Comparison of ENCODE assay signal across 8 cellular contexts in the genomic region with DNA sequence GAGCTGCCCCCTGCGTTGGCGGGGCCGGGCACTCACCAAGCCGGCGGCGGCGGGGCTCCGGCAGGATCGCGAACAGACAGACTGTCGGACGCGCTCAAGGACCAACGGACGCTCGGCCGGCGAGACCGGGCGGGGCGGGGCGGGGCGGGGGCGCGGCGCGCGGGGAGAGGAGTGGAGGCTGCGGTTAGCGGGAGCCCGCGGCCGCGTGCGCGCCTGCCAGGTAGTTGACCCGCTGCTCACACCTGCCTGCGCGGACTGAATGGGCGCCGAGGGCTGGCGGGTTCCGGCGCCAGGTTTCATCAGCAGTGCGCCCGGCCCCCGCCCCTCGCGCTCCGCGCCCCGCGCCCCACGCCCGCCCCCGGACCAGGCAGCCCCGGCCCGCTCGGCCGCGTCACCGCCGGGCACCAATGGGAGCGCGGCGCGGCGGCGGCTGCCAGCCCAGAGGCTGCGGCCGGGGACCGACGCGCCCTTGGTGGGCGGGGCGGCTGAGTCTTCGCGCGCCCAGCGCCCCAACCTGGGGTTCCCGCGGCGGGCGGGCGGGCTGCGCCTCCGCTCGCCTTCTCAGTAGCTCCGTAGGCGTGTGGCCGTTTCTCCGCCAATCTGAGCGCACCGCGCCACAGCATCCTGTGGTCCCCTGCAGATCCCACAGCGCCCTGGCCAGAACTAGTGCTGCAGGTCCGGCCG. TPM values are rescaled to one million over a fixed set of nuclear protein-coding genes. Genes with fewer than 3 reads are reported as not detected.
A peak's percentile ranks its signal among the peaks of the same experiment; 100 is the strongest.
DNase-seq lines count a peak whose midpoint lies in the region; ATAC-seq and TF ChIP-seq lines count a peak whose summit lies in the region.

A gene (minus strand): TSS at position 309 of the 684 bp plus-strand sequence. CDS start 59,500 bp downstream, outside the sequence.

- TF ChIP-seq CTCF in GM13976 (IDR thresholded peaks at IDR 0.05; ENCODE audit: borderline replicate concordance, control extremely low read depth, extremely low read depth, insufficient read depth, missing control alignments) (no peak), prostate gland (IDR thresholded peaks at IDR 0.05) (peak in 2 of 4 experiments; percentile 15 to 21)

- H3K36me3 Mint-ChIP-seq in T-helper 1 cell treated with Interleukin-12 subunit alpha and Interleukin-12 subunit beta and Interleukin-4 antibody, amounts not matched to agents 30 μg/mL and 1 μg/mL, for 36 hours (ENCODE audit: low read depth): peaks cover 4% of the 10 kb centered on the region

- H3K27me3 ChIP-seq in prostate gland (replicated peaks; ENCODE audit: insufficient read depth): no peaks in the 10 kb centered on the region

- peaks cover 9% of the 10 kb centered on the region for H3K27me3 Mint-ChIP-seq in T-helper 1 cell treated with Interleukin-12 subunit alpha and Interleukin-12 subunit beta and Interleukin-4 antibody, amounts not matched to agents 30 μg/mL and 1 μg/mL, for 36 hours (ENCODE audit: low read depth)

- TF ChIP-seq POLR2A in prostate gland (IDR thresholded peaks at IDR 0.05): peak; percentile 66

- peak within 1 kb of the TSS; percentile 90 for H3K4me3 Mint-ChIP-seq in T-helper 1 cell treated with Interleukin-12 subunit alpha and Interleukin-12 subunit beta and Interleukin-4 antibody, amounts not matched to agents 30 μg/mL and 1 μg/mL, for 36 hours

- in situ Hi-C loops in GM13976 (cut with MboI; ENCODE audit: low sequenced_read_pairs, unreplicated experiment): no loop called here

- peak within 1 kb of the TSS; percentile 65 to 82 for H3K27ac ChIP-seq in prostate gland
- peak within 1 kb of the TSS; percentile 76 for H3K27ac ChIP-seq in urinary bladder (ENCODE audit: low read depth)

- H3K9me3 Mint-ChIP-seq in T-helper 1 cell treated with Interleukin-12 subunit alpha and Interleukin-12 subunit beta and Interleukin-4 antibody, amounts not matched to agents 30 μg/mL and 1 μg/mL, for 36 hours: no peaks in the 10 kb centered on the region

- peak within 1 kb of the TSS; percentile 64 to 85 for H3K4me3 ChIP-seq in prostate gland
- H3K4me3 ChIP-seq in urinary bladder (ENCODE audit: low read depth, low read length): peak within 1 kb of the TSS; percentile 83

- peak; percentile 91 for ATAC-seq in HG02759 (IDR thresholded peaks at IDR 0.05; ENCODE audit: unreplicated experiment)
- ATAC-seq in left ventricle myocardium superior: peak; percentile 95

- H3K36me3 ChIP-seq in prostate gland (no peaks in the 10 kb centered on the region), urinary bladder (ENCODE audit: insufficient read depth) (no peaks in the 10 kb centered on the region)

- DNase-seq in GM13976 (ENCODE audit: low spot score): peak; percentile 96
- peak; percentile 90 for DNase-seq in NCI-H128 (lab: John Stamatoyannopoulos, UW; ENCODE audit: unreplicated experiment)
- peak; percentile 64 for DNase-seq in amniotic epithelial cell (ENCODE audit: low read depth)
- DNase-seq in left ventricle myocardium superior: peak; percentile 90
- DNase-seq in prostate gland (ENCODE audit: low spot score): peak; percentile 80

- no peaks in the 10 kb centered on the region for H3K4me1 ChIP-seq in prostate gland (replicated peaks)
- H3K4me1 ChIP-seq in urinary bladder (ENCODE audit: insufficient read depth): no peaks in the 10 kb centered on the region

- H3K9me3 ChIP-seq in prostate gland: no peaks in the 10 kb centered on the region

- intact Hi-C loops in left ventricle myocardium superior (cut with micrococcal nuclease): no loop called here
- intact Hi-C loops in prostate gland (cut with DNase I): loop anchor here (10.0 kb wide), 1 partner anchor 519 kb away; no protein-coding TSS in a partner anchor

- peak within 1 kb of the TSS; percentile 92 for H3K27ac Mint-ChIP-seq in T-helper 1 cell treated with Interleukin-12 subunit alpha and Interleukin-12 subunit beta and Interleukin-4 antibody, amounts not matched to agents 30 μg/mL and 1 μg/mL, for 36 hours

- peaks cover 42% of the 10 kb centered on the region for H3K4me1 Mint-ChIP-seq in T-helper 1 cell treated with Interleukin-12 subunit alpha and Interleukin-12 subunit beta and Interleukin-4 antibody, amounts not matched to agents 30 μg/mL and 1 μg/mL, for 36 hours (ENCODE audit: low read depth)

- WGBS in prostate gland: 0% methylated on average over 33 of the region's 98 CpGs
- under 1% methylated on average over 98 of the region's 98 CpGs for WGBS in urinary bladder

RNA-seq across cellular contexts. Expression of the gene that starts here (rescaled TPM):
- total RNA-seq in left ventricle myocardium superior (13.8 TPM), prostate gland (10 to 100 TPM; 19.1 to 35.3 TPM), urinary bladder (8.5 TPM)
- polyA plus RNA-seq in urinary bladder: 11.7 TPM

Comparison
In these comparisons a context has a peak if more than half of its experiments do, and no peak if none do; other contexts are left out.
1. Peak in every context shown above with its lines: DNase-seq, ATAC-seq, H3K4me3 ChIP-seq and H3K27ac ChIP-seq.